Comparison of ENCODE assay signal across 1 cellular context in the genomic region with DNA sequence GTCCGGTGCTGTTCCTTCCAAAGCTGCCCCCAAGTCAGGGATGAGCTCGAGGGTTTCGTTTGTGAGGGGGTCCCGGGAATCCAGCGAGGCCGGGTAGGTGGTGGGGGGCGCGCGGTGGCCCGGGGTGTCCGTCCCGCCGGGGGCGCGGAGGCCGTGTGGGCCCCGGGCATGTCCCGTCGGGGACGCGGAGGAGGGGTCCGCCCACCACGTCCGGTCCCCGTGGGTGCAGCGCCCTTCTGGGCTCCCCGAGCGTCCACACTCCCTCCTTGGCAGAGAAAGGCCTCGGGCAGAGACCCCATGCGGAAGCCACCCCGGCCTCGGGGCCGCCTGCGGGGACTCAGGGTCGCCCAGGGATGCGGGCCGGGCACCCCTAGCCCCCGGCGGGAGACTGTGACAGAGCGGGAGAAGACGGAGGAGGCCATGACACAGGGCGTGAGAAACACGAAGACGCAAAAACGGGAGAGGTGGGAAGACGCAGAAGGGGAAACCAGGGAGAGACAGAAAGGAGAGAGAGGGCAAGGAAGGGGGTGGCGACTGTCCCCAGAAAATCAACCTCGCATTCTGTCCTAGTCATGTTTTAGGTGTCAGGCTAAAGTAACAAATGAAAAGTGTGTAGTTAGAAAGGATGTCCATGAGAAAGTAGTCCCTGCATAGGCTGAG.
A peak's percentile ranks its signal among the peaks of the same experiment; 100 is the strongest.
TF ChIP-seq lines count a peak whose summit lies in the region.

No MANE protein-coding gene starts in this region.

TF ChIP-seq in HepG2, 621 proteins besides CTCF, POLR2A, EP300 and RAD21 (continued from another document):
- TF ChIP-seq SMAD3 (CRISPR knock-in tag; IDR thresholded peaks at IDR 0.05) (0 out of 2 replicates have a peak, but pooled peaks have one; percentile 48), KLF6 (CRISPR knock-in tag; IDR thresholded peaks at IDR 0.05) (no peak), ZMAT3 (CRISPR knock-in tag; conservative IDR thresholded peaks at IDR 0.05) (0 out of 2 replicates have a peak, but pooled peaks have one; percentile 0), ZNF740 (CRISPR knock-in tag; IDR thresholded peaks at IDR 0.05) (no peak), ZNF431 (CRISPR knock-in tag; IDR thresholded peaks at IDR 0.05; ENCODE audit: borderline replicate concordance, low read depth) (no peak), ZNF777 (CRISPR knock-in tag; IDR thresholded peaks at IDR 0.05) (peak; percentile 94)
